In genomic region chr3:137097852-137098251, GRCh38 we compare ENCODE assay signal across 8 cellular contexts.
"Had no signal": no experiment of that assay in that cellular context is flagged by ENCODE, and none has a peak within 500 bp of the region (broad histone marks: within the 10 kb centered on the region; RNA-seq: fewer than 3 reads in every experiment).

No MANE protein-coding gene starts in this region.

- H3K9ac ChIP-seq: GM23248 had no signal

- FAIRE-seq: HTR-8/SVneo, K562 had no signal

- H3K36me3 ChIP-seq: HAP-1 had no signal

- H3K27ac ChIP-seq: GM23248 had no signal

- DNase-seq: GM23248, H7, HFFc6, IMR-90 had no signal

- ATAC-seq: HCT116, K562 had no signal

- H3K9me3 ChIP-seq: HAP-1 had no signal

- H3K4me1 ChIP-seq: HAP-1 had no signal

- H3K4me3 ChIP-seq: GM23248, HAP-1, K562 had no signal

- H2AFZ ChIP-seq: GM23248 had no signal
